Comparison of ENCODE assay signal across 8 cellular contexts in genomic region chr17:12545877-12546513, GRCh38.
A peak's percentile ranks its signal among the peaks of the same experiment; 100 is the strongest.
DNase-seq lines count a peak whose midpoint lies in the region; ATAC-seq, FAIRE-seq and TF ChIP-seq lines count a peak whose summit lies in the region.

No MANE protein-coding gene starts in this region.

- no peaks in the 10 kb centered on the region for H3K4me1 ChIP-seq in left lung

- TF ChIP-seq CTCF in bronchial epithelial cell (IDR thresholded peaks at IDR 0.05; ENCODE audit: insufficient read depth, low read length, severe bottlenecking) = peak; percentile 87
- peak; percentile 64 to 66 for TF ChIP-seq CTCF in left lung (IDR thresholded peaks at IDR 0.05)

- H3K27me3 ChIP-seq in bronchial epithelial cell (ENCODE audit: control insufficient read depth, insufficient read depth, low read length) (no peaks in the 10 kb centered on the region), left lung (peaks cover 3 to 30% of the 10 kb centered on the region in 2 donors)

- intact Hi-C loops in left lung (cut with DNase I) = no loop called here

- H3K9me3 ChIP-seq in left lung = no peaks in the 10 kb centered on the region

- H3K36me3 ChIP-seq in bronchial epithelial cell (ENCODE audit: control insufficient read depth, insufficient read depth, low read length) (no peaks in the 10 kb centered on the region), left lung (no peaks in the 10 kb centered on the region)

- H3K4me3 ChIP-seq in bronchial epithelial cell (ENCODE audit: low read depth, low read length) (no peak overlapping the region), left lung (no peak overlapping the region)

- no peak overlapping the region for H3K27ac ChIP-seq in left lung

- DNase-seq in activated CD4-positive, alpha-beta T cell treated with anti-CD3 and anti-CD28 coated beads for 48 hours = peak; percentile 13
- no peak for DNase-seq in activated CD4-positive, alpha-beta T cell treated with anti-CD3 and anti-CD28 coated beads, Interleukin-2, amount 50 U/mL, for 4 hours
- peak; percentile 20 for DNase-seq in NCI-H69 (lab: John Stamatoyannopoulos, UW)
- peak; percentile 67 for DNase-seq in bronchial epithelial cell (ENCODE audit: low read depth)
- DNase-seq in left lung = no peak
- no peak for DNase-seq in AML-193 (lab: John Stamatoyannopoulos, UW)
- DNase-seq in cerebellar nuclear complex (lab: John Stamatoyannopoulos, UW) = no peak

- ATAC-seq in HG02763 (IDR thresholded peaks at IDR 0.05; ENCODE audit: unreplicated experiment) (peak; percentile 75), left lung (peak; percentile 92)

- FAIRE-seq in bronchial epithelial cell (lab: Jason Lieb, UNC) = peak; percentile 64

Comparison
In these comparisons a context has a peak if more than half of its experiments do, and no peak if none do; other contexts are left out.
1. DNase-seq: peak in activated CD4-positive, alpha-beta T cell treated with anti-CD3 and anti-CD28 coated beads for 48 hours (single experiment), NCI-H69 (single experiment) and bronchial epithelial cell (single experiment); none in activated CD4-positive, alpha-beta T cell treated with anti-CD3 and anti-CD28 coated beads, Interleukin-2, amount 50 U/mL, for 4 hours (0 of 2), left lung (0 of 2), AML-193 (0 of 2) and cerebellar nuclear complex (0 of 2).